In genomic region chr11:61826930-61827572, GRCh38 we compare ENCODE assay signal across 8 cellular contexts. TPM values are rescaled to one million over a fixed set of nuclear protein-coding genes. Genes with fewer than 3 reads are reported as not detected.
DNase-seq lines count a peak whose midpoint lies in the region; ATAC-seq and TF ChIP-seq lines count a peak whose summit lies in the region.

No MANE protein-coding gene starts in this region.

- no peaks in the 10 kb centered on the region for H3K9me2 ChIP-seq in Karpas-422 (replicated peaks; ENCODE audit: insufficient read depth, low read length)

- H3K9ac ChIP-seq in Karpas-422 (ENCODE audit: low read length) (peak overlapping the region; percentile 97), adipocyte (ENCODE audit: low read length) (peak overlapping the region; percentile 98)

- H4K20me1 ChIP-seq in Karpas-422 (ENCODE audit: insufficient read depth, low read depth, low read length): no peaks in the 10 kb centered on the region

- peak overlapping the region; percentile 85 for H3K4me3 Mint-ChIP-seq in stimulated activated naive CD8-positive, alpha-beta T cell treated with anti-CD3 and anti-CD28 coated beads, Interleukin-15, Interleukin-2, amounts not matched to agents 100 ng/mL and 50 ng/mL, for 24 hours

- peak overlapping the region; percentile 88 for H3K4me3 ChIP-seq in ACC112 (ENCODE audit: low read depth, low read length)
- H3K4me3 ChIP-seq in Karpas-422 (ENCODE audit: low read length): peak overlapping the region; percentile 75
- peak overlapping the region; percentile 95 for H3K4me3 ChIP-seq in adipocyte (ENCODE audit: low read length)

- peak; percentile 19 for ATAC-seq in GM18505 (IDR thresholded peaks at IDR 0.05; ENCODE audit: unreplicated experiment)
- ATAC-seq in GM19452 (IDR thresholded peaks at IDR 0.05; ENCODE audit: unreplicated experiment): no peak
- no peak for ATAC-seq in HG03571 (IDR thresholded peaks at IDR 0.05; ENCODE audit: unreplicated experiment)

- peaks cover 17% of the 10 kb centered on the region for H3K4me1 ChIP-seq in ACC112 (ENCODE audit: control insufficient read depth, insufficient read depth, low read length, unreplicated experiment)
- H3K4me1 ChIP-seq in Karpas-422 (ENCODE audit: low read length): peaks cover 35% of the 10 kb centered on the region
- H3K4me1 ChIP-seq in adipocyte (ENCODE audit: control insufficient read depth, insufficient read depth, low read length): peaks cover 35% of the 10 kb centered on the region

- peaks cover 42% of the 10 kb centered on the region for H3K27me3 Mint-ChIP-seq in stimulated activated naive CD8-positive, alpha-beta T cell treated with anti-CD3 and anti-CD28 coated beads, Interleukin-15, Interleukin-2, amounts not matched to agents 100 ng/mL and 50 ng/mL, for 24 hours

- peaks cover 31% of the 10 kb centered on the region for H3K79me2 ChIP-seq in ACC112 (ENCODE audit: control insufficient read depth, insufficient read depth, low read length, unreplicated experiment)
- peaks cover 32% of the 10 kb centered on the region for H3K79me2 ChIP-seq in Karpas-422 (ENCODE audit: low read length)

- H3K27ac ChIP-seq in ACC112 (ENCODE audit: low read depth, low read length): 0 out of 2 replicates have a peak overlapping the region, but pooled peaks have one; percentile 13
- peak overlapping the region; percentile 97 for H3K27ac ChIP-seq in Karpas-422 (ENCODE audit: low read length)

- H3K27ac Mint-ChIP-seq in stimulated activated naive CD8-positive, alpha-beta T cell treated with anti-CD3 and anti-CD28 coated beads, Interleukin-15, Interleukin-2, amounts not matched to agents 100 ng/mL and 50 ng/mL, for 24 hours: peak overlapping the region; percentile 71

- H3K27me3 ChIP-seq in ACC112 (ENCODE audit: insufficient read depth, low read length) (no peaks in the 10 kb centered on the region), Karpas-422 (ENCODE audit: low read length) (no peaks in the 10 kb centered on the region), adipocyte (replicated peaks; ENCODE audit: control insufficient read depth, insufficient read depth, low read length) (no peaks in the 10 kb centered on the region)

- H3K36me3 ChIP-seq in ACC112 (ENCODE audit: insufficient read depth, low read length): no peaks in the 10 kb centered on the region
- no peaks in the 10 kb centered on the region for H3K36me3 ChIP-seq in Karpas-422 (ENCODE audit: insufficient read depth, low read length)
- H3K36me3 ChIP-seq in adipocyte (ENCODE audit: control insufficient read depth, insufficient read depth, low read length, severe bottlenecking): peaks cover 3% of the 10 kb centered on the region

- TF ChIP-seq POLR2A in GM18505 (IDR thresholded peaks at IDR 0.05; ENCODE audit: borderline replicate concordance, extremely low read depth, insufficient read depth, insufficient read length): peak; percentile 2

- peak overlapping the region; percentile 80 for H3K4me2 ChIP-seq in Karpas-422 (ENCODE audit: low read depth, low read length, poor library complexity, severe bottlenecking)

- DNase-seq in Karpas-422 (peak; percentile 79), adipocyte (ENCODE audit: low read depth) (no peak), iPS-NIHi7 (ENCODE audit: extremely low spot score) (peak; percentile 35)

- H3K9me3 ChIP-seq in Karpas-422 (ENCODE audit: low read length): no peaks in the 10 kb centered on the region
- no peaks in the 10 kb centered on the region for H3K9me3 ChIP-seq in adipocyte (ENCODE audit: control insufficient read depth, low read length)

- no peak overlapping the region for H2AFZ ChIP-seq in ACC112 (ENCODE audit: low read length, unreplicated experiment)
- H2AFZ ChIP-seq in Karpas-422 (ENCODE audit: low read length): no peak overlapping the region

- peaks cover 24% of the 10 kb centered on the region for H3K4me1 Mint-ChIP-seq in stimulated activated naive CD8-positive, alpha-beta T cell treated with anti-CD3 and anti-CD28 coated beads, Interleukin-15, Interleukin-2, amounts not matched to agents 100 ng/mL and 50 ng/mL, for 24 hours (ENCODE audit: low read depth)

- H3K36me3 Mint-ChIP-seq in stimulated activated naive CD8-positive, alpha-beta T cell treated with anti-CD3 and anti-CD28 coated beads, Interleukin-15, Interleukin-2, amounts not matched to agents 100 ng/mL and 50 ng/mL, for 24 hours (ENCODE audit: low read depth): no peaks in the 10 kb centered on the region

- no peaks in the 10 kb centered on the region for H3K9me3 Mint-ChIP-seq in stimulated activated naive CD8-positive, alpha-beta T cell treated with anti-CD3 and anti-CD28 coated beads, Interleukin-15, Interleukin-2, amounts not matched to agents 100 ng/mL and 50 ng/mL, for 24 hours

RNA-seq across cellular contexts. Expression of gene FADS2, which starts 1.0 kb away (rescaled TPM):
- total RNA-seq in Karpas-422 (2014; rRNA removed; shearing (Covaris generic); ENCODE audit: low replicate concordance): 74.0 and 75.7 TPM in 2 replicates

RNA-seq across cellular contexts. Expression of gene FADS1, which starts 10.2 kb away (rescaled TPM):
- total RNA-seq in Karpas-422 (2014; rRNA removed; shearing (Covaris generic); ENCODE audit: low replicate concordance): 80.3 and 99.6 TPM in 2 replicates

RNA-seq across cellular contexts. Expression of gene FEN1, which starts 34.3 kb away (rescaled TPM):
- 18.0 and 32.4 TPM in 2 replicates for total RNA-seq in Karpas-422 (2014; rRNA removed; shearing (Covaris generic); ENCODE audit: low replicate concordance)

RNA-seq across cellular contexts. Expression of gene TMEM258, which starts 34.7 kb away (rescaled TPM):
- total RNA-seq in Karpas-422 (2014; rRNA removed; shearing (Covaris generic); ENCODE audit: low replicate concordance): 81.3 and 303 TPM in 2 replicates
